Comparison of ENCODE assay signal across 31 cellular contexts in the genomic region with DNA sequence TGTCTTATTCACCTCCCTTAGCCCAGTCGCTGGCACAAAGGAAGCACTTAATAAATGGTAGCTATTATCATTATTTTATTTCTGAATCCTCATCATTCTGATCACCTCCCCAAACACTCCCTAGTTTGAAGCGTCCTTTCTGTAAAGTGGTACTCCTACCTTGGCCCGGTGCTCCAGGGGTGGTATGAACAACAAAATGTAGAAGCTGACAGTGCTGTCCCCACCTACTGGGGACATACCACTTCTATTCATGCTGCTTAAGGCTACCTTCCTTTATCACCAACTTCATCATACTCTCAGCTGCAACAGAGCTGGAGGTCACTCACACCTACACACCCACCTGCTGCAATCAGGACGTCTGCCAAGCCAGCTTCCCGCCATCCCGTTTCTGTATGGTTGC. TPM values are rescaled to one million over a fixed set of nuclear protein-coding genes. Genes with fewer than 3 reads are reported as not detected.
"Had no signal": no experiment of that assay in that cellular context is flagged by ENCODE, and none has a peak within 500 bp of the region (broad histone marks: within the 10 kb centered on the region; RNA-seq: fewer than 3 reads in every experiment).

No MANE protein-coding gene starts in this region.

- H3K4me1 ChIP-seq: ascending aorta had no signal

- H3K27ac Mint-ChIP-seq: activated CD4-positive, alpha-beta memory T cell treated with anti-CD3 and anti-CD28 coated beads, Interleukin-2, amount 10 ng/mL, durations not matched to agents 7 days and 5 days; activated naive CD8-positive, alpha-beta T cell treated with anti-CD3 and anti-CD28 coated beads, Interleukin-2, amount 10 ng/mL, durations not matched to agents 7 days and 5 days; activated T-cell treated with anti-CD3 and anti-CD28 coated beads, Interleukin-2, amount 50 U/mL, for 24 hours; activated T-helper 2 cell treated with anti-CD3 and anti-CD28 coated beads, Interferon-gamma antibody, Interleukin-2, Interleukin-4, amounts not matched to agents 10 μg/mL and 5 μg/mL and 100 μg/mL, durations not matched to agents 14 hours and 24 hours and 36 hours had no signal

- H3K4me1 Mint-ChIP-seq: activated CD4-positive, alpha-beta memory T cell treated with anti-CD3 and anti-CD28 coated beads, Interleukin-2, amount 10 ng/mL, durations not matched to agents 7 days and 5 days; activated naive CD4-positive, alpha-beta T cell treated with anti-CD3 and anti-CD28 coated beads, Interleukin-2, amount 50 U/mL, for 24 hours; activated naive CD8-positive, alpha-beta T cell treated with anti-CD3 and anti-CD28 coated beads, Interleukin-2, amount 10 ng/mL, durations not matched to agents 7 days and 5 days had no signal

- H3K36me3 Mint-ChIP-seq: activated naive CD4-positive, alpha-beta T cell treated with anti-CD3 and anti-CD28 coated beads, Interleukin-2, amount 50 U/mL, for 24 hours; activated naive CD8-positive, alpha-beta T cell treated with anti-CD3 and anti-CD28 coated beads, Interleukin-2, amount 10 ng/mL, durations not matched to agents 7 days and 5 days had no signal

- H3K9me3 ChIP-seq: ascending aorta had no signal

- DNase-seq: activated CD4-positive, alpha-beta memory T cell treated with anti-CD3 and anti-CD28 coated beads, Interleukin-2, amount 10 ng/mL, durations not matched to agents 7 days and 5 days; activated CD4-positive, alpha-beta T cell treated with anti-CD3 and anti-CD28 coated beads for 1 hour; activated CD4-positive, alpha-beta T cell treated with anti-CD3 and anti-CD28 coated beads for 48 hours; activated CD4-positive, CD25-positive, alpha-beta regulatory T cell; activated gamma-delta T cell; activated naive CD4-positive, alpha-beta T cell treated with Interleukin-2 at 50 U/mL for 16 hours; activated naive CD8-positive, alpha-beta T cell treated with anti-CD3 and anti-CD28 coated beads, Interleukin-2, amount 10 ng/mL, durations not matched to agents 7 days and 5 days; activated T-cell treated with anti-CD3 and anti-CD28 coated beads, Interleukin-2, amount 50 U/mL, for 24 hours; amygdala; NCI-H1092 treated with DMSO at 0.1 percent for 48 hours; NCI-H1417; NCI-H146; NCI-H187; NCI-H2029 treated with DMSO at 0.1 percent for 48 hours; NCI-H2107; NCI-H2171; NCI-H510A; NCI-H526; NCI-H748 treated with DMSO at 0.1 percent for 48 hours; OCI-M1; Right ventricle myocardium superior; SW 1271; T-helper 1 cell; T-helper 2 cell; T-helper 9 cell had no signal

- H3K9ac ChIP-seq: KMS-11 had no signal

- H3K27ac ChIP-seq: ascending aorta, KMS-11, VCaP had no signal

- H3K27me3 Mint-ChIP-seq: activated CD4-positive, alpha-beta memory T cell treated with anti-CD3 and anti-CD28 coated beads, Interleukin-2, amount 10 ng/mL, durations not matched to agents 7 days and 5 days; activated naive CD4-positive, alpha-beta T cell treated with anti-CD3 and anti-CD28 coated beads, Interleukin-2, amount 50 U/mL, for 24 hours; activated naive CD8-positive, alpha-beta T cell treated with anti-CD3 and anti-CD28 coated beads, Interleukin-2, amount 10 ng/mL, durations not matched to agents 7 days and 5 days had no signal

- H3K36me3 ChIP-seq: ascending aorta had no signal

- H3K4me2 ChIP-seq: KMS-11 had no signal

- H3K4me3 Mint-ChIP-seq: activated CD4-positive, alpha-beta memory T cell treated with anti-CD3 and anti-CD28 coated beads, Interleukin-2, amount 10 ng/mL, durations not matched to agents 7 days and 5 days; activated naive CD4-positive, alpha-beta T cell treated with anti-CD3 and anti-CD28 coated beads, Interleukin-2, amount 50 U/mL, for 24 hours; activated naive CD8-positive, alpha-beta T cell treated with anti-CD3 and anti-CD28 coated beads, Interleukin-2, amount 10 ng/mL, durations not matched to agents 7 days and 5 days; activated T-cell treated with anti-CD3 and anti-CD28 coated beads, Interleukin-2, amount 50 U/mL, for 24 hours had no signal

- H3K27me3 ChIP-seq: ascending aorta had no signal

- H3K4me3 ChIP-seq: ascending aorta had no signal

- H3K9me3 Mint-ChIP-seq: activated CD4-positive, alpha-beta memory T cell treated with anti-CD3 and anti-CD28 coated beads, Interleukin-2, amount 10 ng/mL, durations not matched to agents 7 days and 5 days; activated naive CD4-positive, alpha-beta T cell treated with anti-CD3 and anti-CD28 coated beads, Interleukin-2, amount 50 U/mL, for 24 hours; activated naive CD8-positive, alpha-beta T cell treated with anti-CD3 and anti-CD28 coated beads, Interleukin-2, amount 10 ng/mL, durations not matched to agents 7 days and 5 days; activated T-cell treated with anti-CD3 and anti-CD28 coated beads, Interleukin-2, amount 50 U/mL, for 24 hours; activated T-helper 2 cell treated with anti-CD3 and anti-CD28 coated beads, Interferon-gamma antibody, Interleukin-2, Interleukin-4, amounts not matched to agents 10 μg/mL and 5 μg/mL and 100 μg/mL, durations not matched to agents 14 hours and 24 hours and 36 hours had no signal

RNA-seq across cellular contexts. Expression of gene XPNPEP2, which starts 43.2 kb away (rescaled TPM):
- total RNA-seq: M059J had no signal
